In the genomic region with DNA sequence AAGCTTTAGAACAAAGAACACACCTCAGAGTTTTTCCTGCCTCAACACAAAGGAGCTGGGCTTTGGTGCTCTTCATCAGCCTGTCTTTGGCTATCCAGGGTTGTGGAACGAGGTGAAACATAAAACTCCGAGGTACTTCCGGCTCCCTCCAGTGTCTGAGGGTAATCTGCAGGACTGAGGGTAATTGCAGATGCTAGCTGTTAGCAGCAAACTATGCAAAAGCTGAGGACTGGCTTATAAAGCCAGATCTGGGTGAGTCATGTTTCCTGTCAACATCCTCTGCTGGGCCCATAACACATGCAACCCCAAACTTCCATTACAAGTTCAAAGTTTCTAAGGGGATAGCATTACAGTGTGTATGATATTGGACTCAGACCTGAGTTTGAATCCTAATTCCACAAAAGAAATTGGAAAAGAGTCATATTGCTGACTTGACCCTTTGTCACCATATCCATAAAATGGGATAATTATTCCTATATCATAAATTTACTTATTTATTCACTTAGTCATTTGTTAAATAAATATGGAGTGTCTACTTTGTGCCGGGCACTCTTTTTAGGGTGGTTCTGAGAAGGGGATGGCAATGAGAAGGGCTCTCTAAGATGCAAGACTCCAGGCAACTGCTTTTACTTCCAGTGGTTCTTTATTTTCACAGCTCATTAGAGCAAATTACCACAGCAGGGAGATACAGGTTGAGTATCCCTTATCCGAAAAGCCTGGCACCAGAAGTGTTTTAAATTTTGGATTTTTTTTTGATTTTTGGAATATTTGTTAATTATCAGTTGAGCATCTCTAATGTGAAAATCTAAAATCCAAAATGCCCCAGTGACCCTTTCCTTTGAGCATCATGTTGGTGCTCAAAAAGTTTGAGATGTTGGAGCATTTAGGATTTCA, we compare ENCODE assay signal across 1 cellular context.
TF ChIP-seq lines count a peak whose summit lies in the region.

No MANE protein-coding gene starts in this region.

TF ChIP-seq in H1, 55 proteins besides CTCF, POLR2A, EP300 and RAD21:
- TF ChIP-seq YY1 (IDR thresholded peaks at IDR 0.05; ENCODE audit: low read depth, low read length): no peak
- TF ChIP-seq MAFK (IDR thresholded peaks at IDR 0.05; ENCODE audit: low read depth, low read length): no peak
- TF ChIP-seq SIRT6 (IDR thresholded peaks at IDR 0.05; ENCODE audit: low read length): no peak
- no peak for TF ChIP-seq CBX8 (IDR thresholded peaks at IDR 0.05; ENCODE audit: borderline replicate concordance, low read depth, low read length)
- TF ChIP-seq CREB1 (IDR thresholded peaks at IDR 0.05): no peak
- peak; percentile 94 for TF ChIP-seq TAF7 (optimal IDR thresholded peaks at IDR 0.05; ENCODE audit: borderline replicate concordance, low read depth, low read length)
- no peak for TF ChIP-seq SIN3A (conservative IDR thresholded peaks at IDR 0.05 in 1 of 2, IDR thresholded peaks at IDR 0.05 in 1 of 2; ENCODE audit: low read depth in 1 of 2, low read length in 2 of 2)
- TF ChIP-seq CEBPB (IDR thresholded peaks at IDR 0.05; ENCODE audit: low read depth, low read length): no peak
- no peak for TF ChIP-seq RXRA (IDR thresholded peaks at IDR 0.05; ENCODE audit: insufficient read depth, low read depth, low read length)
- no peak for TF ChIP-seq RNF2 (IDR thresholded peaks at IDR 0.05; ENCODE audit: borderline replicate concordance, low read depth, low read length, missing control alignments, poor library complexity, severe bottlenecking)
- no peak for TF ChIP-seq HDAC2 (IDR thresholded peaks at IDR 0.05; ENCODE audit: borderline replicate concordance in 1 of 2, low read depth in 2 of 2, low read length in 2 of 2)
- no peak for TF ChIP-seq CBX5 (IDR thresholded peaks at IDR 0.05; ENCODE audit: low read depth, low read length)
- TF ChIP-seq BACH1 (IDR thresholded peaks at IDR 0.05; ENCODE audit: low read length): no peak
- TF ChIP-seq NANOG (IDR thresholded peaks at IDR 0.05; ENCODE audit: insufficient read depth, low read depth, low read length, poor library complexity, severe bottlenecking): no peak
- TF ChIP-seq TAF1 (IDR thresholded peaks at IDR 0.05; ENCODE audit: low read depth, low read length): no peak; the same call in 1 of the 2 replicates
- TF ChIP-seq BRCA1 (IDR thresholded peaks at IDR 0.05; ENCODE audit: low read depth, low read length): no peak
- 0 out of 2 replicates have a peak, but pooled peaks have one; percentile 64 for TF ChIP-seq JUND (IDR thresholded peaks at IDR 0.05; ENCODE audit: low read length)
- TF ChIP-seq TBP (IDR thresholded peaks at IDR 0.05; ENCODE audit: low read depth, low read length): 0 out of 2 replicates have a peak, but pooled peaks have one; percentile 12
- no peak for TF ChIP-seq SIX5 (IDR thresholded peaks at IDR 0.05; ENCODE audit: low read depth, low read length)
